ENCODE assay signal across 17 cellular contexts in genomic region chr3:18898911-18899310, GRCh38.
"Had no signal": no experiment of that assay in that cellular context is flagged by ENCODE, and none has a peak within 500 bp of the region (broad histone marks: within the 10 kb centered on the region; RNA-seq: fewer than 3 reads in every experiment).

No MANE protein-coding gene starts in this region.

- DNase-seq: central memory CD4-positive, alpha-beta T cell; dorsolateral prefrontal cortex; effector CD4-positive, alpha-beta T cell; foreskin keratinocyte; left ventricle myocardium superior; mesenchymal stem cell; naive thymus-derived CD4-positive, alpha-beta T cell; nucleus accumbens; posterior cingulate gyrus; psoas muscle; right cardiac atrium; spleen; stimulated activated CD4-positive, alpha-beta T cell treated with anti-CD3 and anti-CD28 coated beads, Interleukin-15, amount 100 ng/mL, for 24 hours; stimulated activated CD4-positive, alpha-beta T cell treated with anti-CD3 and anti-CD28 coated beads, Interleukin-2, amount 100 ng/mL, for 48 hours; stimulated activated naive B cell treated with anti-CD40 and anti-IgM and Interleukin-4, amounts not matched to agents 10 μg/mL and 1 μg/mL and 100 μg/mL, for 72 hours; thyroid gland; trophoblast cell had no signal
